In the genomic region with DNA sequence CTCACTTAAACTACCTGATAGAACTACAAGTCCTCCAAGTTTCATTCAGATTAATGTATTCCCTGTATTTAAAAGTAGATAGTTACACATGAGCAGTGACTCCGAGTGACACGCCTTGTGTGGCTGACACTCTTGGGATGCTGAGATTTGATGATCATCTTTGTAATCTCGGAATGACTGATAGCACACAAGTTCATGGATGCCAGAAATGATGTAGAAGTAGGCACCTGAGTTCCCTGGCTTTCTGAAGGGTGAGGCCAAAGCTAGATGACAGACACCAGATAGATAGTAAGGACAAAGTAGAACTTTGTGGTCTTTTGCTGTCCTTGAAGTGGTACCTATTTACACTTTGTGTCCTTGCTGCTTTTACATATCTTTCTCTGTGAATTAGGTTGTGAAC, we compare ENCODE assay signal across 10 cellular contexts.
DNase-seq lines count a peak whose midpoint lies in the region; ATAC-seq lines count a peak whose summit lies in the region.
"Had no signal": no experiment of that assay in that cellular context is flagged by ENCODE, and none has a peak within 500 bp of the region (broad histone marks: within the 10 kb centered on the region; RNA-seq: fewer than 3 reads in every experiment).

No MANE protein-coding gene starts in this region.

- peak overlapping the region in 10 of 11 experiments; percentile 2 to 98 (median 74); a peak in 17 of 22 replicates for H3K27ac ChIP-seq in BLaER1 treated with 17β-estradiol and CSF1 and Interleukin-3, amounts not matched to agents 10 nM and 100 nM

- H4K20me1 ChIP-seq in BLaER1 treated with 17β-estradiol and CSF1 and Interleukin-3, amounts not matched to agents 10 nM and 100 nM = peaks cover 0 to 23% (median 2%) of the 10 kb centered on the region in 11 experiments; a peak in 8 of 22 replicates

- H3K9me3 Mint-ChIP-seq in activated naive CD8-positive, alpha-beta T cell (ENCODE audit: low read depth) = no peaks in the 10 kb centered on the region
- H3K9me3 Mint-ChIP-seq: nephron had no signal

- peak overlapping the region in 7 of 11 experiments; percentile 15 to 89 (median 76); a peak in 12 of 22 replicates for H3K4me2 ChIP-seq in BLaER1 treated with 17β-estradiol and CSF1 and Interleukin-3, amounts not matched to agents 10 nM and 100 nM

- H3K27me3 ChIP-seq in BLaER1 treated with 17β-estradiol and CSF1 and Interleukin-3, amounts not matched to agents 10 nM and 100 nM = no peaks in the 10 kb centered on the region

- no peaks in the 10 kb centered on the region for H3K36me3 Mint-ChIP-seq in activated naive CD8-positive, alpha-beta T cell

- H3K9me3 ChIP-seq in BLaER1 treated with 17β-estradiol and CSF1 and Interleukin-3, amounts not matched to agents 10 nM and 100 nM (replicated peaks in 1 of 11) = no peaks in the 10 kb centered on the region

- H3K4me3 ChIP-seq in BLaER1 treated with 17β-estradiol and CSF1 and Interleukin-3, amounts not matched to agents 10 nM and 100 nM = no peak overlapping the region
- H3K4me3 ChIP-seq: skin epidermis had no signal

- ATAC-seq in GM19324 (IDR thresholded peaks at IDR 0.05; ENCODE audit: low FRiP score, unreplicated experiment) (peak; percentile 3), HG03135 (IDR thresholded peaks at IDR 0.05; ENCODE audit: unreplicated experiment) (peak; percentile 26), GM19397 (IDR thresholded peaks at IDR 0.05; ENCODE audit: unreplicated experiment) (no peak)
- ATAC-seq in activated CD4-positive, CD25-positive, alpha-beta regulatory T cell treated with anti-CD3 and anti-CD28 coated beads, Interleukin-2, amount 50 U/mL, for 24 hours = no peak

- peaks cover 11 to 77% (median 28%) of the 10 kb centered on the region in 10 experiments for H3K4me1 ChIP-seq in BLaER1 treated with 17β-estradiol and CSF1 and Interleukin-3, amounts not matched to agents 10 nM and 100 nM

- peak overlapping the region in 6 of 11 experiments; percentile 32 to 89 (median 61); a peak in 9 of 22 replicates for H3K9ac ChIP-seq in BLaER1 treated with 17β-estradiol and CSF1 and Interleukin-3, amounts not matched to agents 10 nM and 100 nM

- no peaks in the 10 kb centered on the region for H3K36me3 ChIP-seq in BLaER1 treated with 17β-estradiol and CSF1 and Interleukin-3, amounts not matched to agents 10 nM and 100 nM

- no peaks in the 10 kb centered on the region for H3K27me3 Mint-ChIP-seq in activated naive CD8-positive, alpha-beta T cell

- H3K4me1 Mint-ChIP-seq in activated naive CD8-positive, alpha-beta T cell (ENCODE audit: low read depth) = peaks cover 41% of the 10 kb centered on the region

- H3K27ac Mint-ChIP-seq in activated naive CD8-positive, alpha-beta T cell = peak overlapping the region; percentile 23
- H3K27ac Mint-ChIP-seq: nephron had no signal

- H3K4me3 Mint-ChIP-seq in activated naive CD8-positive, alpha-beta T cell = no peak overlapping the region
- H3K4me3 Mint-ChIP-seq: nephron had no signal

- DNase-seq in NCI-H2107 (lab: John Stamatoyannopoulos, UW) = no peak
- DNase-seq in HuH-7 (ENCODE audit: low spot score) = no peak

Comparison
In these comparisons a context has a peak if more than half of its experiments do, and no peak if none do; other contexts are left out.
1. ATAC-seq: peak in GM19324 (single experiment) and HG03135 (single experiment); none in GM19397 (single experiment) and activated CD4-positive, CD25-positive, alpha-beta regulatory T cell treated with anti-CD3 and anti-CD28 coated beads, Interleukin-2, amount 50 U/mL, for 24 hours (0 of 2).